19 cellular contexts compared by ENCODE assay signal in genomic region chr2:133571249-133571648, GRCh38. TPM values are rescaled to one million over a fixed set of nuclear protein-coding genes. Genes with fewer than 3 reads are reported as not detected.
A peak's percentile ranks its signal among the peaks of the same experiment; 100 is the strongest.
DNase-seq lines count a peak whose midpoint lies in the region; FAIRE-seq and TF ChIP-seq lines count a peak whose summit lies in the region.
"Had no signal": no experiment of that assay in that cellular context is flagged by ENCODE, and none has a peak within 500 bp of the region (broad histone marks: within the 10 kb centered on the region; RNA-seq: fewer than 3 reads in every experiment).

No MANE protein-coding gene starts in this region.

- H2BK15ac ChIP-seq in H1 (ENCODE audit: low read length), result no peak overlapping the region

- H2BK12ac ChIP-seq in H1 (ENCODE audit: low read depth, low read length), result no peak overlapping the region

- H2AFZ ChIP-seq in H1 (ENCODE audit: low read length), result no peak overlapping the region
- H2AFZ ChIP-seq: GM23248 had no signal

- no peaks in the 10 kb centered on the region for H3K36me3 ChIP-seq in HUES48 (ENCODE audit: control insufficient read depth, insufficient read depth, low read length)
- H3K36me3 ChIP-seq in H1 (ENCODE audit: control insufficient read depth in 2 of 4, insufficient read depth in 4 of 4, low read length in 3 of 4), result no peaks in the 10 kb centered on the region
- no peaks in the 10 kb centered on the region for H3K36me3 ChIP-seq in effector memory CD4-positive, alpha-beta T cell (ENCODE audit: control insufficient read depth, insufficient read depth, low read length)

- H3K79me2 ChIP-seq in H1 (ENCODE audit: control insufficient read depth in 1 of 2, insufficient read depth in 2 of 2, low read length in 2 of 2), result no peaks in the 10 kb centered on the region

- H3K9ac ChIP-seq in HUES48 (ENCODE audit: low read depth, low read length) (no peak overlapping the region), H1 (replicated peaks in 1 of 4; ENCODE audit: extremely low read depth in 1 of 4, low read depth in 3 of 4, low read length in 3 of 4) (no peak overlapping the region)
- H3K9ac ChIP-seq: GM23248 had no signal

- no peak overlapping the region for H3K18ac ChIP-seq in H1 (ENCODE audit: extremely low read depth, low read length)

- H4K8ac ChIP-seq in H1 (ENCODE audit: extremely low read depth, insufficient read depth, low read length), result no peak overlapping the region

- no peak for FAIRE-seq in H1 (lab: Jason Lieb, UNC)
- FAIRE-seq: GM19239 had no signal

- TF ChIP-seq CTCF in C4-2B (conservative IDR thresholded peaks at IDR 0.05) (no peak), H1 (IDR thresholded peaks at IDR 0.05; ENCODE audit: control extremely low read depth in 1 of 3, insufficient read depth in 1 of 3, low read depth in 1 of 3, low read length in 3 of 3) (no peak)

- H2BK5ac ChIP-seq in H1 (ENCODE audit: low read depth, low read length), result no peak overlapping the region

- CTCF ChIA-PET in H1 (lab: Charles Lee; ENCODE audit: partially characterized antibody), result interaction anchor here (0.6 to 1.5 kb wide), 7 partner anchors 10 to 1274 kb away, joined by 3 to 5 read pairs (median 3); no protein-coding TSS in a partner anchor

- H2BK120ac ChIP-seq in H1 (replicated peaks; ENCODE audit: low read depth, low read length), result no peak overlapping the region

- H4K5ac ChIP-seq in H1 (ENCODE audit: insufficient read length, low read depth, low read length), result no peak overlapping the region

- no peak for TF ChIP-seq EP300 in H1 (IDR thresholded peaks at IDR 0.05; ENCODE audit: borderline replicate concordance in 1 of 2, low read depth in 2 of 2, low read length in 2 of 2)

- peak overlapping the region; percentile 31 to 52 for H3K4me2 ChIP-seq in H1 (ENCODE audit: insufficient read depth in 1 of 2, low read depth in 2 of 2, low read length in 2 of 2)

- no peak for TF ChIP-seq RAD21 in H1 (IDR thresholded peaks at IDR 0.05 in 1 of 2, conservative IDR thresholded peaks at IDR 0.05 in 1 of 2; ENCODE audit: low read depth in 2 of 2, low read length in 2 of 2)

- POLR2A ChIA-PET in H1 (lab: Charles Lee; ENCODE audit: partially characterized antibody), result no interaction called here

- WGBS in H1 (ENCODE audit: extremely low coverage in 1 of 2, insufficient coverage in 1 of 2, insufficient read length in 1 of 2, insufficient replicate concordance in 2 of 2, low coverage in 1 of 2, low lambda C conversion rate in 2 of 2, missing lambda C conversion rate in 1 of 2), 2 experiments, result 13% methylated on average over 6 of the region's 6 CpGs; no CpG with 5 or more reads in 1 of the 2 experiments

- H2BK20ac ChIP-seq in H1 (ENCODE audit: low read length), result no peak overlapping the region

- H3K4me1 ChIP-seq in HUES48 (ENCODE audit: control insufficient read depth, insufficient read depth, low read length), result peaks cover 54% of the 10 kb centered on the region
- H3K4me1 ChIP-seq in H1 (replicated peaks in 1 of 4; ENCODE audit: control insufficient read depth in 3 of 4, insufficient read depth in 4 of 4, low read length in 3 of 4), result peaks cover 2 to 29% (median 13%) of the 10 kb centered on the region in 4 experiments; a peak in 5 of 7 replicates
- no peaks in the 10 kb centered on the region for H3K4me1 ChIP-seq in effector memory CD4-positive, alpha-beta T cell (ENCODE audit: control insufficient read depth, insufficient read depth, low read length, poor library complexity, severe bottlenecking)

- H3K4me3 ChIP-seq in HUES48 (ENCODE audit: low read depth, low read length) (peak overlapping the region; percentile 40), H1 (ENCODE audit: extremely low read depth in 1 of 4, insufficient read depth in 2 of 4, low read depth in 3 of 4, low read length in 4 of 4) (peak overlapping the region in 1 of 4 experiments; percentile 39; a peak in 2 of 8 replicates)
- H3K4me3 ChIP-seq in effector memory CD4-positive, alpha-beta T cell (ENCODE audit: insufficient read depth, low read depth, low read length, poor library complexity, severe bottlenecking), result no peak overlapping the region
- H3K4me3 ChIP-seq: GM23248 had no signal

- no peak overlapping the region for H3K4ac ChIP-seq in H1 (replicated peaks; ENCODE audit: insufficient read length, low read depth, low read length)

- H3K14ac ChIP-seq in H1 (ENCODE audit: insufficient read length), result no peak overlapping the region

- H3K23ac ChIP-seq in H1 (ENCODE audit: insufficient read length), result no peak overlapping the region

- H3K27me3 ChIP-seq in HUES48 (ENCODE audit: control insufficient read depth, insufficient read depth, low read length) (no peaks in the 10 kb centered on the region), H1 (replicated peaks in 1 of 4; ENCODE audit: control insufficient read depth in 3 of 4, extremely low read depth in 1 of 4, insufficient read depth in 3 of 4, low read length in 3 of 4) (no peaks in the 10 kb centered on the region; a peak in 1 of 7 replicates)
- H3K27me3 ChIP-seq in effector memory CD4-positive, alpha-beta T cell (replicated peaks; ENCODE audit: control insufficient read depth, insufficient read depth, low read length, poor library complexity, severe bottlenecking), result no peaks in the 10 kb centered on the region

- no peak overlapping the region for H3K56ac ChIP-seq in H1 (replicated peaks; ENCODE audit: insufficient read length, low read depth, low read length)

- H3K79me1 ChIP-seq in H1 (ENCODE audit: low read depth, low read length), result no peaks in the 10 kb centered on the region

- DNase-seq in H1 (ENCODE audit: low read depth in 1 of 2, low spot score in 2 of 2) (peak in 1 of 2 experiments; percentile 53), iPS-NIHi7 (ENCODE audit: extremely low spot score) (peak; percentile 58), 8988T (no peak), DMS79 (lab: John Stamatoyannopoulos, UW) (no peak)
- no peak for DNase-seq in effector memory CD4-positive, alpha-beta T cell
- DNase-seq: ACHN, GDM1, GM23248, IMR-90, NCI-H1417 treated with DMSO at 0.1 percent for 48 hours, NCI-H187 treated with DMSO at 0.1 percent for 48 hours, NCI-H345, NCI-H774, PC-3 had no signal

- H3K27ac ChIP-seq in C4-2B (peak overlapping the region; percentile 30; the same call in 1 of the 2 replicates), HUES48 (ENCODE audit: low read depth, low read length) (peak overlapping the region; percentile 50), H1 (ENCODE audit: low read depth, low read length) (no peak overlapping the region)
- H3K27ac ChIP-seq in effector memory CD4-positive, alpha-beta T cell (ENCODE audit: insufficient read depth, low read length, poor library complexity, severe bottlenecking), result no peak overlapping the region
- H3K27ac ChIP-seq: GM23248, RWPE1 had no signal

- H4K91ac ChIP-seq in H1 (replicated peaks; ENCODE audit: insufficient read length, low read length), result no peak overlapping the region

- TF ChIP-seq POLR2A in H1 (IDR thresholded peaks at IDR 0.05; ENCODE audit: control extremely low read depth in 1 of 2, low read depth in 2 of 2, low read length in 2 of 2), result no peak

- H4K20me1 ChIP-seq in H1 (replicated peaks in 1 of 2; ENCODE audit: control insufficient read depth in 1 of 2, insufficient read depth in 2 of 2, low read length in 2 of 2), result no peaks in the 10 kb centered on the region

- no peaks in the 10 kb centered on the region for H3K23me2 ChIP-seq in H1 (ENCODE audit: low read depth, low read length)

- no peak overlapping the region for H2AK5ac ChIP-seq in H1 (ENCODE audit: low read depth, low read length)

- H3K9me3 ChIP-seq in HUES48 (ENCODE audit: control insufficient read depth, insufficient read depth, low read length) (no peaks in the 10 kb centered on the region), H1 (ENCODE audit: insufficient read depth in 2 of 2, low read depth in 1 of 2, low read length in 1 of 2) (no peaks in the 10 kb centered on the region)
- no peaks in the 10 kb centered on the region for H3K9me3 ChIP-seq in effector memory CD4-positive, alpha-beta T cell (ENCODE audit: control insufficient read depth, low read length)

TF ChIP-seq in H1, 55 proteins besides CTCF, POLR2A, EP300 and RAD21:
- TF ChIP-seq TCF12 (IDR thresholded peaks at IDR 0.05; ENCODE audit: low read depth, low read length) (no peak), ASH2L (IDR thresholded peaks at IDR 0.05; ENCODE audit: low read length) (peak; percentile 12)

RNA-seq across cellular contexts. Expression of gene NCKAP5, which starts 3.0 kb away (rescaled TPM):
- 0.46 and 0.86 TPM in 2 replicates for total RNA-seq in H1 (2021; fragmentation: NEBNext Ultra II Directional; extraction: Animal tissue kit (Norgen Biotek cat#: 25700))
- 0.13 and 0.27 TPM in 2 replicates for polyA plus RNA-seq in H1 (2011; rRNA removed)
- 0.13 TPM for polyA plus RNA-seq in H1 (2011; cell fraction: cytosol; rRNA removed)
- 0.41 TPM for polyA plus RNA-seq in H1 (2011; cell fraction: nucleus; rRNA removed)
- 0.23 to 0.33 TPM (median 0.28 TPM) in 4 replicates for polyA plus RNA-seq in H1 (2012, experiment 1 of 2)
- not detected for polyA plus RNA-seq in H1 (2012, experiment 2 of 2)
- polyA plus RNA-seq in H1 (2013, experiment 1 of 2), result 0.36 TPM
- 0.37 TPM for polyA plus RNA-seq in H1 (2013, experiment 2 of 2)
- 0.41 and 0.98 TPM in 2 replicates for polyA minus RNA-seq in H1 (2011; rRNA and poly(A)+ RNA removed)
- 0.22 TPM for polyA minus RNA-seq in H1 (2011; cell fraction: cytosol; rRNA and poly(A)+ RNA removed)
- polyA minus RNA-seq in H1 (2011; cell fraction: nucleus; rRNA and poly(A)+ RNA removed), result 1.8 TPM
- total RNA-seq: T-helper 1 cell treated with Interleukin-12 subunit alpha and Interleukin-12 subunit beta and Interleukin-4 antibody, amounts not matched to agents 30 ng/mL and 1 ng/mL, for 36 hours had no signal

Comparison
In these comparisons a context has a peak if more than half of its experiments do, and no peak if none do; other contexts are left out.
1. H3K27ac ChIP-seq: peak in C4-2B (single experiment) and HUES48 (single experiment); none in H1 (single experiment) and effector memory CD4-positive, alpha-beta T cell (single experiment).